38 cellular contexts compared by ENCODE assay signal in genomic region chr10:110628161-110628560, GRCh38. TPM values are rescaled to one million over a fixed set of nuclear protein-coding genes. Genes with fewer than 3 reads are reported as not detected.
"Had no signal": no experiment of that assay in that cellular context is flagged by ENCODE, and none has a peak within 500 bp of the region (broad histone marks: within the 10 kb centered on the region; RNA-seq: fewer than 3 reads in every experiment).

No MANE protein-coding gene starts in this region.

- H3K4me3 ChIP-seq: adrenal gland, ascending aorta, body of pancreas, breast epithelium, cardiac muscle cell had no signal

- H3K4me1 Mint-ChIP-seq: activated naive CD4-positive, alpha-beta T cell treated with anti-CD3 and anti-CD28 coated beads, Interleukin-2, amount 10 ng/mL, durations not matched to agents 7 days and 5 days; activated naive CD4-positive, alpha-beta T cell treated with anti-CD3 and anti-CD28 coated beads, Interleukin-2, amount 50 U/mL, for 24 hours; activated naive CD8-positive, alpha-beta T cell treated with anti-CD3 and anti-CD28 coated beads for 36 hours; activated naive CD8-positive, alpha-beta T cell treated with anti-CD3 and anti-CD28 coated beads, Interleukin-2, amount 10 ng/mL, durations not matched to agents 7 days and 5 days; activated naive CD8-positive, alpha-beta T cell treated with anti-CD3 and anti-CD28 coated beads, Interleukin-2, amount 50 U/mL, for 24 hours; activated T-helper 17 cell treated with anti-CD3 and anti-CD28 coated beads, Interleukin-2, amount 50 U/mL, for 72 hours; central memory CD8-positive, alpha-beta T cell had no signal

- H3K9me3 ChIP-seq: adrenal gland, ascending aorta, body of pancreas, breast epithelium had no signal

- H3K27ac ChIP-seq: adrenal gland, body of pancreas, brain microvascular endothelial cell, breast epithelium, cardiac muscle cell had no signal

- H3K36me3 Mint-ChIP-seq: activated naive CD4-positive, alpha-beta T cell treated with anti-CD3 and anti-CD28 coated beads, Interleukin-2, amount 10 ng/mL, durations not matched to agents 7 days and 5 days; activated naive CD8-positive, alpha-beta T cell; activated naive CD8-positive, alpha-beta T cell treated with anti-CD3 and anti-CD28 coated beads, Interleukin-2, amount 10 ng/mL, durations not matched to agents 7 days and 5 days; brain had no signal

- H3K9me3 Mint-ChIP-seq: activated naive CD4-positive, alpha-beta T cell treated with anti-CD3 and anti-CD28 coated beads for 36 hours; activated naive CD4-positive, alpha-beta T cell treated with anti-CD3 and anti-CD28 coated beads, Interleukin-2, amount 10 ng/mL, durations not matched to agents 7 days and 5 days; activated naive CD8-positive, alpha-beta T cell treated with anti-CD3 and anti-CD28 coated beads, Interleukin-2, amount 50 U/mL, for 24 hours; activated T-cell treated with anti-CD3 and anti-CD28 coated beads, Interleukin-2, amount 50 U/mL, for 72 hours; activated T-helper 1 cell treated with anti-CD3 and anti-CD28 coated beads, Interleukin-12 subunit alpha, Interleukin-12 subunit beta, Interleukin-2, Interleukin-4 antibody, amounts not matched to agents 30 ng/mL and 10 ng/mL and 1 ng/mL, durations not matched to agents 14 hours and 24 hours and 36 hours; activated T-helper 17 cell treated with anti-CD3 and anti-CD28 coated beads, Interleukin-2, amount 50 U/mL, for 72 hours; activated T-helper 2 cell treated with anti-CD3 and anti-CD28 coated beads, Interferon-gamma antibody, Interleukin-2, Interleukin-4, amounts not matched to agents 10 μg/mL and 5 μg/mL and 100 μg/mL, durations not matched to agents 14 hours and 24 hours and 36 hours; central memory CD8-positive, alpha-beta T cell had no signal

- H3K4me3 Mint-ChIP-seq: activated naive CD4-positive, alpha-beta T cell treated with anti-CD3 and anti-CD28 coated beads for 36 hours; activated naive CD4-positive, alpha-beta T cell treated with anti-CD3 and anti-CD28 coated beads, Interleukin-2, amount 10 ng/mL, durations not matched to agents 7 days and 5 days; activated naive CD4-positive, alpha-beta T cell treated with anti-CD3 and anti-CD28 coated beads, Interleukin-2, amount 50 U/mL, for 24 hours; activated naive CD8-positive, alpha-beta T cell; activated naive CD8-positive, alpha-beta T cell treated with anti-CD3 and anti-CD28 coated beads for 36 hours; activated naive CD8-positive, alpha-beta T cell treated with anti-CD3 and anti-CD28 coated beads, Interleukin-2, amount 10 ng/mL, durations not matched to agents 7 days and 5 days; activated naive CD8-positive, alpha-beta T cell treated with anti-CD3 and anti-CD28 coated beads, Interleukin-2, amount 50 U/mL, for 24 hours; activated T-cell treated with anti-CD3 and anti-CD28 coated beads, Interleukin-2, amount 50 U/mL, for 24 hours; activated T-cell treated with anti-CD3 and anti-CD28 coated beads, Interleukin-2, amount 50 U/mL, for 4 hours; activated T-cell treated with anti-CD3 and anti-CD28 coated beads, Interleukin-2, amount 50 U/mL, for 72 hours; activated T-helper 1 cell treated with anti-CD3 and anti-CD28 coated beads, Interleukin-12 subunit alpha, Interleukin-12 subunit beta, Interleukin-2, Interleukin-4 antibody, amounts not matched to agents 30 ng/mL and 10 ng/mL and 1 ng/mL, durations not matched to agents 14 hours and 24 hours and 36 hours; activated T-helper 17 cell treated with anti-CD3 and anti-CD28 coated beads, Interleukin-2, amount 50 U/mL, for 72 hours; brain; central memory CD8-positive, alpha-beta T cell had no signal

- H3K27ac Mint-ChIP-seq: activated naive CD4-positive, alpha-beta T cell treated with anti-CD3 and anti-CD28 coated beads for 36 hours; activated naive CD4-positive, alpha-beta T cell treated with anti-CD3 and anti-CD28 coated beads, Interleukin-2, amount 10 ng/mL, durations not matched to agents 7 days and 5 days; activated naive CD4-positive, alpha-beta T cell treated with anti-CD3 and anti-CD28 coated beads, Interleukin-2, amount 50 U/mL, for 24 hours; activated naive CD4-positive, alpha-beta T cell treated with anti-CD3 and anti-CD28 coated beads, Interleukin-2, amount 50 U/mL, for 72 hours; activated naive CD8-positive, alpha-beta T cell; activated naive CD8-positive, alpha-beta T cell treated with anti-CD3 and anti-CD28 coated beads for 36 hours; activated naive CD8-positive, alpha-beta T cell treated with anti-CD3 and anti-CD28 coated beads, Interleukin-2, amount 10 ng/mL, durations not matched to agents 7 days and 5 days; activated naive CD8-positive, alpha-beta T cell treated with anti-CD3 and anti-CD28 coated beads, Interleukin-2, amount 50 U/mL, for 24 hours; activated T-cell treated with anti-CD3 and anti-CD28 coated beads, Interleukin-2, amount 50 U/mL, for 24 hours; activated T-cell treated with anti-CD3 and anti-CD28 coated beads, Interleukin-2, amount 50 U/mL, for 72 hours; activated T-helper 1 cell treated with anti-CD3 and anti-CD28 coated beads, Interleukin-12 subunit alpha, Interleukin-12 subunit beta, Interleukin-2, Interleukin-4 antibody, amounts not matched to agents 30 ng/mL and 10 ng/mL and 1 ng/mL, durations not matched to agents 14 hours and 24 hours and 36 hours; activated T-helper 17 cell treated with anti-CD3 and anti-CD28 coated beads, Interleukin-2, amount 50 U/mL, for 72 hours; activated T-helper 2 cell treated with anti-CD3 and anti-CD28 coated beads, Interferon-gamma antibody, Interleukin-2, Interleukin-4, amounts not matched to agents 10 μg/mL and 5 μg/mL and 100 μg/mL, durations not matched to agents 14 hours and 24 hours and 36 hours; brain had no signal

- ATAC-seq: activated naive CD4-positive, alpha-beta T cell treated with anti-CD3 and anti-CD28 coated beads, Interleukin-2, amount 50 U/mL, for 72 hours; activated naive CD8-positive, alpha-beta T cell treated with anti-CD3 and anti-CD28 coated beads, Interleukin-2, amount 50 U/mL, for 24 hours; activated T-cell treated with anti-CD3 and anti-CD28 coated beads, Interleukin-2, amount 50 U/mL, for 4 hours; activated T-cell treated with anti-CD3 and anti-CD28 coated beads, Interleukin-2, amount 50 U/mL, for 72 hours; activated T-helper 17 cell treated with anti-CD3 and anti-CD28 coated beads, Interleukin-2, amount 50 U/mL, for 72 hours; body of pancreas had no signal

- H3K4me1 ChIP-seq: adrenal gland, breast epithelium had no signal

- DNase-seq: activated effector memory CD4-positive, alpha-beta T cell treated with anti-CD3 and anti-CD28 coated beads, Interleukin-2, amount 50 U/mL, for 16 hours; activated effector memory CD4-positive, alpha-beta T cell treated with Interleukin-2 at 50 U/mL for 16 hours; activated gamma-delta T cell; activated gamma-delta T cell treated with Interleukin-2 at 50 U/mL for 16 hours; activated naive CD4-positive, alpha-beta T cell; activated naive CD4-positive, alpha-beta T cell treated with anti-CD3 and anti-CD28 coated beads for 36 hours; activated naive CD4-positive, alpha-beta T cell treated with anti-CD3 and anti-CD28 coated beads, Interleukin-2, amount 10 ng/mL, durations not matched to agents 7 days and 5 days; activated naive CD4-positive, alpha-beta T cell treated with anti-CD3 and anti-CD28 coated beads, Interleukin-2, amount 50 U/mL, for 16 hours; activated naive CD4-positive, alpha-beta T cell treated with Interleukin-2 at 50 U/mL for 16 hours; activated naive CD8-positive, alpha-beta T cell treated with anti-CD3 and anti-CD28 coated beads for 36 hours; activated naive CD8-positive, alpha-beta T cell treated with anti-CD3 and anti-CD28 coated beads, Interleukin-2, amount 10 ng/mL, durations not matched to agents 7 days and 5 days; activated naive CD8-positive, alpha-beta T cell treated with anti-CD3 and anti-CD28 coated beads, Interleukin-2, amount 50 U/mL, for 24 hours; activated T-cell treated with anti-CD3 and anti-CD28 coated beads, Interleukin-2, amount 50 U/mL, for 24 hours; activated T-cell treated with anti-CD3 and anti-CD28 coated beads, Interleukin-2, amount 50 U/mL, for 4 hours; activated T-cell treated with anti-CD3 and anti-CD28 coated beads, Interleukin-2, amount 50 U/mL, for 48 hours; activated T-cell treated with anti-CD3 and anti-CD28 coated beads, Interleukin-2, amount 50 U/mL, for 72 hours; adrenal gland; amniotic stem cell; amygdala; anterior cingulate cortex; aorta; body of pancreas; brain microvascular endothelial cell; caudate nucleus; central memory CD4-positive, alpha-beta T cell; cerebellar nuclear complex had no signal

- H3K27me3 Mint-ChIP-seq: activated naive CD8-positive, alpha-beta T cell; activated naive CD8-positive, alpha-beta T cell treated with anti-CD3 and anti-CD28 coated beads for 36 hours; activated T-helper 17 cell treated with anti-CD3 and anti-CD28 coated beads, Interleukin-2, amount 50 U/mL, for 72 hours had no signal

- H3K36me3 ChIP-seq: adrenal gland, ascending aorta, brain microvascular endothelial cell, breast epithelium, cardiac muscle cell had no signal

- H3K27me3 ChIP-seq: adrenal gland, ascending aorta, body of pancreas, brain microvascular endothelial cell, breast epithelium, cardiac muscle cell had no signal

RNA-seq across cellular contexts. Expression of gene RBM20, which starts 16.0 kb away (rescaled TPM):
- total RNA-seq: activated T-helper 1 cell treated with anti-CD3 and anti-CD28 coated beads, Interleukin-12 subunit alpha, Interleukin-12 subunit beta, Interleukin-2, Interleukin-4 antibody, amounts not matched to agents 30 ng/mL and 10 ng/mL and 1 ng/mL, durations not matched to agents 14 hours and 24 hours and 36 hours; bronchial epithelial cell had no signal
